14 cellular contexts compared by ENCODE assay signal in the genomic region with DNA sequence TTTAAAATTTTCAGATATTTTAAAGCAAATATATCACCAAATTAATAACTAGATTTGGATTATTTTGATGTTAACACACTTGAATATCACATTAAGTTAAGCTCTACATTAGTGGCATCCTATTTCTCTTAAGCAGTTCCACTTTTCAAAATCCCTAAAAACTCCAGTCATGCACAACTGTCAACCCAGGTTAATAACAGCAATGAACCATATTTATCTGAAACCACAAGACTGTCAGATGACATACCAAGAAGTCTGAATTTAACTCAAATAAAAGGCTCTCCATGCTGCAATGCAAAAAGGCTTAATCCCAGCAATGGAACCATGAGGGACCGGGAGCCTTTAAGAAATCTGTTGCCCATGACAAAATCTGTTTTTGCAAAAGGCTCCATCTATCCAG.
"Had no signal": no experiment of that assay in that cellular context is flagged by ENCODE, and none has a peak within 500 bp of the region (broad histone marks: within the 10 kb centered on the region; RNA-seq: fewer than 3 reads in every experiment).

No MANE protein-coding gene starts in this region.

- H3K27me3 Mint-ChIP-seq: activated naive CD8-positive, alpha-beta T cell treated with anti-CD3 and anti-CD28 coated beads, Interleukin-2, amount 50 U/mL, for 24 hours; activated T-helper 17 cell treated with anti-CD3 and anti-CD28 coated beads, Interleukin-2, amount 50 U/mL, for 72 hours; stimulated activated naive CD8-positive, alpha-beta T cell treated with anti-CD3 and anti-CD28 coated beads, Interleukin-15, Interleukin-2, amounts not matched to agents 100 ng/mL and 50 ng/mL, for 24 hours; T-helper 17 cell; type B pancreatic cell had no signal

- H3K27ac ChIP-seq: colonic mucosa, right atrium auricular region, skin epidermis, suprapubic skin had no signal

- H3K27ac Mint-ChIP-seq: activated naive CD4-positive, alpha-beta T cell treated with anti-CD3 and anti-CD28 coated beads for 36 hours; activated naive CD8-positive, alpha-beta T cell treated with anti-CD3 and anti-CD28 coated beads, Interleukin-2, amount 50 U/mL, for 24 hours; activated T-helper 17 cell treated with anti-CD3 and anti-CD28 coated beads, Interleukin-2, amount 50 U/mL, for 72 hours; natural killer cell; stimulated activated naive CD8-positive, alpha-beta T cell treated with anti-CD3 and anti-CD28 coated beads, Interleukin-15, Interleukin-2, amounts not matched to agents 100 ng/mL and 50 ng/mL, for 24 hours; T-helper 17 cell; type B pancreatic cell had no signal

- H3K36me3 Mint-ChIP-seq: natural killer cell had no signal

- H3K9me3 ChIP-seq: colonic mucosa, right atrium auricular region, suprapubic skin had no signal

- H3K4me3 ChIP-seq: colonic mucosa, right atrium auricular region, skin epidermis, suprapubic skin had no signal

- H3K4me1 ChIP-seq: colonic mucosa had no signal

- H3K27me3 ChIP-seq: colonic mucosa, right atrium auricular region, suprapubic skin had no signal

- H3K9me3 Mint-ChIP-seq: activated naive CD8-positive, alpha-beta T cell treated with anti-CD3 and anti-CD28 coated beads, Interleukin-2, amount 50 U/mL, for 24 hours; activated T-helper 17 cell treated with anti-CD3 and anti-CD28 coated beads, Interleukin-2, amount 50 U/mL, for 72 hours; natural killer cell; stimulated activated naive CD8-positive, alpha-beta T cell treated with anti-CD3 and anti-CD28 coated beads, Interleukin-15, Interleukin-2, amounts not matched to agents 100 ng/mL and 50 ng/mL, for 24 hours; type B pancreatic cell had no signal

- H3K4me3 Mint-ChIP-seq: activated naive CD4-positive, alpha-beta T cell treated with anti-CD3 and anti-CD28 coated beads for 36 hours; activated naive CD8-positive, alpha-beta T cell treated with anti-CD3 and anti-CD28 coated beads, Interleukin-2, amount 50 U/mL, for 24 hours; activated T-helper 17 cell treated with anti-CD3 and anti-CD28 coated beads, Interleukin-2, amount 50 U/mL, for 72 hours; natural killer cell; stimulated activated naive CD8-positive, alpha-beta T cell treated with anti-CD3 and anti-CD28 coated beads, Interleukin-15, Interleukin-2, amounts not matched to agents 100 ng/mL and 50 ng/mL, for 24 hours; T-helper 17 cell; type B pancreatic cell had no signal

- DNase-seq: activated CD4-positive, CD25-positive, alpha-beta regulatory T cell treated with anti-CD3 and anti-CD28 coated beads, Interleukin-2, amount 50 U/mL, for 72 hours; activated naive CD4-positive, alpha-beta T cell treated with anti-CD3 and anti-CD28 coated beads for 36 hours; activated naive CD8-positive, alpha-beta T cell treated with anti-CD3 and anti-CD28 coated beads, Interleukin-2, amount 50 U/mL, for 24 hours; activated T-cell treated with anti-CD3 and anti-CD28 coated beads for 4 hours; colonic mucosa; hippocampal formation; natural killer cell; T-helper 17 cell had no signal

- H3K36me3 ChIP-seq: colonic mucosa, right atrium auricular region had no signal
